In the genomic region with DNA sequence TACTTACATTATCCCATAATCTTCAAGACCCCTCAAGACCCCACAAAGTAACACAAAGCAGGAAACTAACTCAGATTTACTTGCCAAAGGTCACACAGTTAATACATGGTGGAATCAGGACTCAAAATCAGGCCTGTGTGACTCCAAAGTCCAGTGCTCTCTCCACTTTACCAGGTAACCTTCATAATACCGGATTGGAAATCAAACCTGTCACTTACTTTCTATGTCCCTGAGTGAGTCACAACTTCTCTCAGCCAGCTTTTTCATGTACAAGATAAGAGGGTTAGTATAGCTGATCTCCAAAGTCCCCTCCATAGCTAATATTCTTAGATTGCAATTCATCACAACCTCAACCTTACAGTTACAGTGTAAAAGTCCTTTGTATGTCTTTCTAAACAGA, we compare ENCODE assay signal across 20 cellular contexts.
"Had no signal": no experiment of that assay in that cellular context is flagged by ENCODE, and none has a peak within 500 bp of the region (broad histone marks: within the 10 kb centered on the region; RNA-seq: fewer than 3 reads in every experiment).

No MANE protein-coding gene starts in this region.

- FAIRE-seq: TTC549, urothelium cell line had no signal

- H3K4me3 ChIP-seq: lung, thyroid gland had no signal

- H3K9ac ChIP-seq: parathyroid adenoma had no signal

- H3K27ac ChIP-seq: brain microvascular endothelial cell, foreskin keratinocyte, parathyroid adenoma, thyroid gland had no signal

- H2AFZ ChIP-seq: parathyroid adenoma had no signal

- DNase-seq: activated CD4-positive, alpha-beta T cell treated with anti-CD3 and anti-CD28 coated beads, Interleukin-2, amount 10 ng/mL, durations not matched to agents 24 days and 14 days; activated CD4-positive, CD25-positive, alpha-beta regulatory T cell; activated CD8-positive, alpha-beta memory T cell treated with anti-CD3 and anti-CD28 coated beads, Interleukin-2, amount 50 U/mL, for 4 hours; activated CD8-positive, alpha-beta T cell treated with anti-CD3 and anti-CD28 coated beads, Interleukin-2, amount 10 ng/mL, durations not matched to agents 7 days and 5 days; activated gamma-delta T cell treated with Interleukin-2 at 50 U/mL for 16 hours; activated naive CD8-positive, alpha-beta T cell treated with anti-CD3 and anti-CD28 coated beads, Interleukin-2, amount 10 ng/mL, durations not matched to agents 7 days and 5 days; brain microvascular endothelial cell; cerebellar nuclear complex; effector memory CD4-positive, alpha-beta T cell; foreskin keratinocyte; kidney glomerular epithelial cell; naive thymus-derived CD8-positive, alpha-beta T cell; stimulated activated CD4-positive, alpha-beta T cell treated with anti-CD3 and anti-CD28 coated beads, Interleukin-2, amount 100 ng/mL, for 48 hours had no signal

- ATAC-seq: activated CD8-positive, alpha-beta T cell treated with anti-CD3 and anti-CD28 coated beads, Interleukin-2, amount 10 ng/mL, durations not matched to agents 7 days and 5 days; foreskin keratinocyte; naive thymus-derived CD8-positive, alpha-beta T cell; stimulated activated memory B cell treated with anti-CD40 and anti-IgM and Interleukin-4, amounts not matched to agents 10 μg/mL and 1 μg/mL and 100 μg/mL, for 72 hours had no signal

- H3K4me1 ChIP-seq: foreskin keratinocyte, parathyroid adenoma had no signal

- H3K9me3 ChIP-seq: thyroid gland had no signal

- H3K9me3 Mint-ChIP-seq: activated CD4-positive, alpha-beta T cell treated with anti-CD3 and anti-CD28 coated beads, Interleukin-2, amount 10 ng/mL, durations not matched to agents 24 days and 14 days; activated naive CD8-positive, alpha-beta T cell treated with anti-CD3 and anti-CD28 coated beads, Interleukin-2, amount 10 ng/mL, durations not matched to agents 7 days and 5 days; dendritic cell treated with granulocyte-macrophage colony-stimulating factor and Interleukin-4, amounts not matched to agents 40 ng/mL and 50 ng/mL, for 4 days; naive thymus-derived CD8-positive, alpha-beta T cell; stimulated activated memory B cell treated with anti-CD40 and anti-IgM and Interleukin-4, amounts not matched to agents 10 μg/mL and 1 μg/mL and 100 μg/mL, for 72 hours had no signal

- H3K36me3 ChIP-seq: brain microvascular endothelial cell, thyroid gland had no signal

- H3K27me3 ChIP-seq: brain microvascular endothelial cell, foreskin keratinocyte, thyroid gland had no signal

- H3K27me3 Mint-ChIP-seq: activated CD4-positive, alpha-beta T cell treated with anti-CD3 and anti-CD28 coated beads, Interleukin-2, amount 10 ng/mL, durations not matched to agents 24 days and 14 days; activated naive CD8-positive, alpha-beta T cell treated with anti-CD3 and anti-CD28 coated beads, Interleukin-2, amount 10 ng/mL, durations not matched to agents 7 days and 5 days; dendritic cell treated with granulocyte-macrophage colony-stimulating factor and Interleukin-4, amounts not matched to agents 40 ng/mL and 50 ng/mL, for 4 days; naive thymus-derived CD8-positive, alpha-beta T cell; stimulated activated memory B cell treated with anti-CD40 and anti-IgM and Interleukin-4, amounts not matched to agents 10 μg/mL and 1 μg/mL and 100 μg/mL, for 72 hours had no signal

- H3K4me3 Mint-ChIP-seq: activated CD4-positive, alpha-beta T cell treated with anti-CD3 and anti-CD28 coated beads, Interleukin-2, amount 10 ng/mL, durations not matched to agents 24 days and 14 days; activated CD8-positive, alpha-beta T cell treated with anti-CD3 and anti-CD28 coated beads, Interleukin-2, amount 10 ng/mL, durations not matched to agents 7 days and 5 days; activated naive CD8-positive, alpha-beta T cell treated with anti-CD3 and anti-CD28 coated beads, Interleukin-2, amount 10 ng/mL, durations not matched to agents 7 days and 5 days; dendritic cell treated with granulocyte-macrophage colony-stimulating factor and Interleukin-4, amounts not matched to agents 40 ng/mL and 50 ng/mL, for 4 days; naive thymus-derived CD8-positive, alpha-beta T cell; stimulated activated memory B cell treated with anti-CD40 and anti-IgM and Interleukin-4, amounts not matched to agents 10 μg/mL and 1 μg/mL and 100 μg/mL, for 72 hours had no signal

- H3K27ac Mint-ChIP-seq: activated CD4-positive, alpha-beta T cell treated with anti-CD3 and anti-CD28 coated beads, Interleukin-2, amount 10 ng/mL, durations not matched to agents 24 days and 14 days; activated CD8-positive, alpha-beta T cell treated with anti-CD3 and anti-CD28 coated beads, Interleukin-2, amount 10 ng/mL, durations not matched to agents 7 days and 5 days; activated naive CD8-positive, alpha-beta T cell treated with anti-CD3 and anti-CD28 coated beads, Interleukin-2, amount 10 ng/mL, durations not matched to agents 7 days and 5 days; dendritic cell treated with granulocyte-macrophage colony-stimulating factor and Interleukin-4, amounts not matched to agents 40 ng/mL and 50 ng/mL, for 4 days had no signal
